Comparison of ENCODE assay signal across 10 cellular contexts in the genomic region with DNA sequence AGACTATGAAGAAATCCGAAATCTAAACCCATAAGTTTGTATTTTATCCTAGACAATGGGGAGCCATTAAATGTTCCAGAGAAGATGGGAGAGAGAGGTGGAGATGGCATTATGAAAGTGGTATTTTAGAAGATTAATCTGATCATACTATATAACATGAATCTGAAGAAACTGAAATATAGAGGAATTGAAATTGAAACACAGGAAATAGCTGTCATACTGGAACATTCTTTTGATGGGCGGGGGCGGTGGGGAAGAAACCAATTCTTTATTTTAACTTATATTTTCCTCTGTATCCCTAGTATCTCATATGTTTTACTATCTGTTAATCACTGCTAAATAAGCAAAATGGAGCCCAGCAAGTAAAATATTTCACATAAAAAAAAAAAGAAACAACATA. TPM values are rescaled to one million over a fixed set of nuclear protein-coding genes. Genes with fewer than 3 reads are reported as not detected.
DNase-seq lines count a peak whose midpoint lies in the region; ATAC-seq and TF ChIP-seq lines count a peak whose summit lies in the region.
"Had no signal": no experiment of that assay in that cellular context is flagged by ENCODE, and none has a peak within 500 bp of the region (broad histone marks: within the 10 kb centered on the region; RNA-seq: fewer than 3 reads in every experiment).

No MANE protein-coding gene starts in this region.

- H3K4me3 Mint-ChIP-seq in T-cell = peak overlapping the region in 1 of 3 donors; percentile 75
- peak overlapping the region; percentile 64 for H3K4me3 Mint-ChIP-seq in dendritic cell treated with granulocyte-macrophage colony-stimulating factor and Interleukin-4, amounts not matched to agents 40 ng/mL and 50 ng/mL, for 4 days
- peak overlapping the region; percentile 33 for H3K4me3 Mint-ChIP-seq in stimulated activated naive CD8-positive, alpha-beta T cell treated with anti-CD3 and anti-CD28 coated beads, Interleukin-15, Interleukin-2, amounts not matched to agents 100 ng/mL and 50 ng/mL, for 24 hours

- H3K27ac Mint-ChIP-seq in T-cell = peak overlapping the region; percentile 84 to 91
- H3K27ac Mint-ChIP-seq in dendritic cell treated with granulocyte-macrophage colony-stimulating factor and Interleukin-4, amounts not matched to agents 40 ng/mL and 50 ng/mL, for 4 days = peak overlapping the region; percentile 86
- peak overlapping the region; percentile 66 for H3K27ac Mint-ChIP-seq in stimulated activated naive CD8-positive, alpha-beta T cell treated with anti-CD3 and anti-CD28 coated beads, Interleukin-15, Interleukin-2, amounts not matched to agents 100 ng/mL and 50 ng/mL, for 24 hours

- no peak for TF ChIP-seq POLR2A in uterus (IDR thresholded peaks at IDR 0.05)

- no peaks in the 10 kb centered on the region for H3K4me1 ChIP-seq in uterus

- no peak for TF ChIP-seq CTCF in uterus (IDR thresholded peaks at IDR 0.05)

- no peaks in the 10 kb centered on the region for H3K27me3 Mint-ChIP-seq in T-cell
- H3K27me3 Mint-ChIP-seq in dendritic cell treated with granulocyte-macrophage colony-stimulating factor and Interleukin-4, amounts not matched to agents 40 ng/mL and 50 ng/mL, for 4 days = no peaks in the 10 kb centered on the region
- no peaks in the 10 kb centered on the region for H3K27me3 Mint-ChIP-seq in stimulated activated naive CD8-positive, alpha-beta T cell treated with anti-CD3 and anti-CD28 coated beads, Interleukin-15, Interleukin-2, amounts not matched to agents 100 ng/mL and 50 ng/mL, for 24 hours

- H3K36me3 ChIP-seq in uterus = no peaks in the 10 kb centered on the region
- H3K36me3 ChIP-seq: tibial nerve had no signal

- H3K9me3 Mint-ChIP-seq in T-cell = no peaks in the 10 kb centered on the region
- H3K9me3 Mint-ChIP-seq in dendritic cell treated with granulocyte-macrophage colony-stimulating factor and Interleukin-4, amounts not matched to agents 40 ng/mL and 50 ng/mL, for 4 days = no peaks in the 10 kb centered on the region
- H3K9me3 Mint-ChIP-seq in stimulated activated naive CD8-positive, alpha-beta T cell treated with anti-CD3 and anti-CD28 coated beads, Interleukin-15, Interleukin-2, amounts not matched to agents 100 ng/mL and 50 ng/mL, for 24 hours = no peaks in the 10 kb centered on the region

- CTCF ChIA-PET in T-cell (lab: Charles Lee) = interaction anchor here in 1 of 2 donors (0.6 to 2.1 kb wide), 4 partner anchors 10 to 50 kb away, joined by 3 to 6 read pairs (median 5); no protein-coding TSS in a partner anchor

- peaks cover 72 to 82% (median 73%) of the 10 kb centered on the region in 3 donors for H3K4me1 Mint-ChIP-seq in T-cell
- H3K4me1 Mint-ChIP-seq in dendritic cell treated with granulocyte-macrophage colony-stimulating factor and Interleukin-4, amounts not matched to agents 40 ng/mL and 50 ng/mL, for 4 days (ENCODE audit: low read depth) = peaks cover 75% of the 10 kb centered on the region
- peaks cover 80% of the 10 kb centered on the region for H3K4me1 Mint-ChIP-seq in stimulated activated naive CD8-positive, alpha-beta T cell treated with anti-CD3 and anti-CD28 coated beads, Interleukin-15, Interleukin-2, amounts not matched to agents 100 ng/mL and 50 ng/mL, for 24 hours (ENCODE audit: low read depth)

- peaks cover 4% of the 10 kb centered on the region for H3K36me3 Mint-ChIP-seq in T-cell
- H3K36me3 Mint-ChIP-seq in dendritic cell treated with granulocyte-macrophage colony-stimulating factor and Interleukin-4, amounts not matched to agents 40 ng/mL and 50 ng/mL, for 4 days (ENCODE audit: low read depth) = peaks cover 25% of the 10 kb centered on the region
- peaks cover 12% of the 10 kb centered on the region for H3K36me3 Mint-ChIP-seq in stimulated activated naive CD8-positive, alpha-beta T cell treated with anti-CD3 and anti-CD28 coated beads, Interleukin-15, Interleukin-2, amounts not matched to agents 100 ng/mL and 50 ng/mL, for 24 hours (ENCODE audit: low read depth)

- DNase-seq in activated T-cell treated with anti-CD3 and anti-CD28 coated beads for 4 hours (peak; percentile 43), T-cell (no peak), uterus (no peak), GM19240 (ENCODE audit: insufficient read length, low spot score) (no peak)
- DNase-seq in activated T-cell treated with anti-CD3 and anti-CD28 coated beads, Interleukin-2, amount 50 U/mL, for 1 hour = no peak
- DNase-seq: NCI-H345 had no signal

- no peak overlapping the region for H3K27ac ChIP-seq in uterus

- intact Hi-C loops in dendritic cell treated with granulocyte-macrophage colony-stimulating factor and Interleukin-4, amounts not matched to agents 40 ng/mL and 50 ng/mL, for 4 days (cut with micrococcal nuclease) = loop anchor here (2.0 kb wide), 1 partner anchor 13 kb away; no protein-coding TSS in a partner anchor
- intact Hi-C loops in uterus (cut with DNase I; ENCODE audit: low total_unique reads) = no loop called here

- no peaks in the 10 kb centered on the region for H3K27me3 ChIP-seq in uterus
- H3K27me3 ChIP-seq: tibial nerve had no signal

- POLR2A ChIA-PET in T-cell (lab: Charles Lee) = interaction anchor here (0.6 to 0.7 kb wide), 3 partner anchors 13 to 319 kb away, joined by 3 to 5 read pairs (median 3); no protein-coding TSS in a partner anchor

- H3K4me3 ChIP-seq in uterus = no peak overlapping the region
- H3K4me3 ChIP-seq: tibial nerve had no signal

- ATAC-seq in T-cell (replicated peaks in 1 of 4) (peak in 1 of 4 experiments; percentile 41), HG03354 (IDR thresholded peaks at IDR 0.05; ENCODE audit: poor library complexity, severe bottlenecking, unreplicated experiment) (no peak)

- H3K9me3 ChIP-seq in uterus = no peaks in the 10 kb centered on the region
- H3K9me3 ChIP-seq: tibial nerve had no signal

RNA-seq across cellular contexts. Expression of a gene that starts 27.0 kb away (rescaled TPM):
- total RNA-seq in T-cell (100 to 1,000 TPM in 3 of 5 donors, 10 to 100 TPM in 2; 92.8 to 176 (median 103) TPM), uterus (100 to 1,000 TPM in 1 of 4 donors, 10 to 100 TPM in 3; 37.7 to 103 (median 74.9) TPM)
